ENCODE assay signal across 14 cellular contexts in the genomic region with DNA sequence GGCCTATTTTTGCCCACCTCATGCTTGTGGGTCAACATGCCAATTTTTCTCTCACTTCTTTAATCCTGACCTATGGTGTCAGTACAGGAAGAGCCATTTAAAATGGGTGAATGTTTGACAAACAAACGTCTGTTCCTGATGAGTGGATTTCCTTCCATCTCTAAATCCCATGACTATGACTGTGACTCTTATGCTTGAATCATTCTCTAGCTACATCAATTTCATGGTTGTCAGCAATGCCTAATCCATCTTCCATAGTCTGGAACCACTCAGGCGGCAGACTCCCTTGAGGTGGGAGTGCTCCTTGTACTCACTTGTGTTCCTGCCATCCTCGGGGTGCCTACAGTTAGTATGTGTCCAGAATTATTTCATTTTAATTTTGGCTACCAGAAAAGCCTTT.
DNase-seq lines count a peak whose midpoint lies in the region; ATAC-seq and TF ChIP-seq lines count a peak whose summit lies in the region.
"Had no signal": no experiment of that assay in that cellular context is flagged by ENCODE, and none has a peak within 500 bp of the region (broad histone marks: within the 10 kb centered on the region; RNA-seq: fewer than 3 reads in every experiment).

No MANE protein-coding gene starts in this region.

- no peak overlapping the region for H2AFZ ChIP-seq in IMR-90 (replicated peaks; ENCODE audit: low read length, poor library complexity)

- H3K9me3 ChIP-seq in IMR-90 (ENCODE audit: control insufficient read depth, insufficient read depth, low read length) = no peaks in the 10 kb centered on the region
- no peaks in the 10 kb centered on the region for H3K9me3 ChIP-seq in ovary
- H3K9me3 ChIP-seq: right lobe of liver had no signal

- no peak overlapping the region for H3K18ac ChIP-seq in IMR-90 (ENCODE audit: low read depth, low read length)

- H3K27me3 ChIP-seq in IMR-90 (ENCODE audit: control insufficient read depth, insufficient read depth, low read length) (no peaks in the 10 kb centered on the region; the same call in 1 of the 2 replicates), ovary (no peaks in the 10 kb centered on the region)
- H3K27me3 ChIP-seq: BLaER1 treated with 17β-estradiol and CSF1 and Interleukin-3, amounts not matched to agents 10 nM and 100 nM; right lobe of liver had no signal

- no peak for TF ChIP-seq CTCF in IMR-90 (conservative IDR thresholded peaks at IDR 0.05; ENCODE audit: low read depth, low read length)
- TF ChIP-seq CTCF in astrocyte of the spinal cord (IDR thresholded peaks at IDR 0.05; ENCODE audit: low read depth, low read length) = no peak
- TF ChIP-seq CTCF in ovary (IDR thresholded peaks at IDR 0.05) = no peak

- H3K4me1 ChIP-seq in IMR-90 (ENCODE audit: control insufficient read depth, insufficient read depth, low read length) = no peaks in the 10 kb centered on the region
- H3K4me1 ChIP-seq in ovary (ENCODE audit: insufficient read depth) = no peaks in the 10 kb centered on the region
- H3K4me1 ChIP-seq: right lobe of liver had no signal

- H4K91ac ChIP-seq in IMR-90 (ENCODE audit: insufficient read depth, low read depth, low read length) = no peak overlapping the region

- H3K36me3 ChIP-seq in IMR-90 (ENCODE audit: control insufficient read depth, insufficient read depth, low read length) (no peaks in the 10 kb centered on the region), ovary (no peaks in the 10 kb centered on the region)
- H3K36me3 ChIP-seq: BLaER1 treated with 17β-estradiol and CSF1 and Interleukin-3, amounts not matched to agents 10 nM and 100 nM; right lobe of liver had no signal

- H4K8ac ChIP-seq in IMR-90 (ENCODE audit: low read depth in 2 of 2, low read length in 2 of 2) = no peak overlapping the region

- no peak overlapping the region for H3K23ac ChIP-seq in IMR-90 (ENCODE audit: low read depth, low read length)

- no peak overlapping the region for H3K56ac ChIP-seq in IMR-90 (ENCODE audit: extremely low read depth, insufficient read depth, low read length)

- POLR2A ChIA-PET in IMR-90 (lab: Charles Lee; ENCODE audit: unreplicated experiment) = no interaction called here

- intact Hi-C loops in IMR-90 (cut with micrococcal nuclease) = no loop called here
- intact Hi-C loops in ovary (cut with DNase I) = no loop called here

- no TSS peak for BruUV-seq in IMR-90 (replicated peaks; lab: Mats Ljungman, UMichigan)

- no peak for TF ChIP-seq RAD21 in IMR-90 (IDR thresholded peaks at IDR 0.05; ENCODE audit: low read length)

- no peak overlapping the region for H3K9ac ChIP-seq in IMR-90 (ENCODE audit: low read depth, low read length)
- H3K9ac ChIP-seq: BLaER1 treated with 17β-estradiol and CSF1 and Interleukin-3, amounts not matched to agents 10 nM and 100 nM had no signal

- no peak for ATAC-seq in IMR-90 (ENCODE audit: low read depth)
- ATAC-seq: activated CD4-positive, CD25-positive, alpha-beta regulatory T cell treated with anti-CD3 and anti-CD28 coated beads, Interleukin-2, amount 50 U/mL, for 24 hours; naive thymus-derived CD8-positive, alpha-beta T cell; right lobe of liver had no signal

- TF ChIP-seq EP300 in ovary (IDR thresholded peaks at IDR 0.05) = no peak

- H3K4me3 ChIP-seq in IMR-90 (ENCODE audit: insufficient read depth, low read depth, low read length) (no peak overlapping the region), astrocyte of the spinal cord (ENCODE audit: low read depth, low read length) (no peak overlapping the region), ovary (no peak overlapping the region)
- H3K4me3 ChIP-seq: BLaER1 treated with 17β-estradiol and CSF1 and Interleukin-3, amounts not matched to agents 10 nM and 100 nM; right lobe of liver had no signal

- H3K4me2 ChIP-seq in IMR-90 (ENCODE audit: low read depth, low read length) = no peak overlapping the region

- dilution Hi-C loops in IMR-90 (cut with HindIII; ENCODE audit: low sequenced_read_pairs, unreplicated experiment) = no loop called here

- CTCF ChIA-PET in IMR-90 (lab: Yijun Ruan, JAX) = no interaction called here

- TF ChIP-seq POLR2A in IMR-90 (IDR thresholded peaks at IDR 0.05; ENCODE audit: low read depth, low read length) (no peak), ovary (IDR thresholded peaks at IDR 0.05) (no peak)

- H2AK9ac ChIP-seq in IMR-90 (replicated peaks; ENCODE audit: low read depth, low read length, poor library complexity) = no peak overlapping the region

- H2BK5ac ChIP-seq in IMR-90 (ENCODE audit: low read depth, low read length, poor library complexity, severe bottlenecking) = no peak overlapping the region

- no peak overlapping the region for H2BK120ac ChIP-seq in IMR-90 (ENCODE audit: low read depth, low read length)

- H2AK5ac ChIP-seq in IMR-90 (ENCODE audit: low read depth, low read length) = no peak overlapping the region

- no peaks in the 10 kb centered on the region for H3K9me1 ChIP-seq in IMR-90 (ENCODE audit: insufficient read depth, low read length)

- no peak overlapping the region for H2BK15ac ChIP-seq in IMR-90 (ENCODE audit: low read depth, low read length)

- DNase-seq in AG20443 (ENCODE audit: low spot score) = peak; percentile 8
- DNase-seq in IMR-90 = peak; percentile 39
- DNase-seq in astrocyte of the spinal cord (ENCODE audit: low read depth, low spot score) = peak; percentile 47
- peak; percentile 69 for DNase-seq in kidney glomerular epithelial cell (lab: John Stamatoyannopoulos, UW)
- no peak for DNase-seq in middle frontal gyrus (ENCODE audit: extremely low spot score, low spot score)
- DNase-seq in SKM-1 (lab: John Stamatoyannopoulos, UW; ENCODE audit: unreplicated experiment) = no peak
- DNase-seq in ovary = no peak
- DNase-seq in NCI-H2196 (lab: John Stamatoyannopoulos, UW; ENCODE audit: unreplicated experiment) = no peak
- DNase-seq: H9; naive thymus-derived CD8-positive, alpha-beta T cell; NCI-H2081 treated with DMSO at 0.1 percent for 48 hours; right lobe of liver had no signal

- H3K4ac ChIP-seq in IMR-90 (ENCODE audit: low read depth, low read length) = no peak overlapping the region

- H3K27ac ChIP-seq in IMR-90 (ENCODE audit: insufficient read depth, low read length) (no peak overlapping the region), ovary (no peak overlapping the region)
- H3K27ac ChIP-seq: BLaER1 treated with 17β-estradiol and CSF1 and Interleukin-3, amounts not matched to agents 10 nM and 100 nM; right lobe of liver had no signal

- WGBS in IMR-90 (ENCODE audit: extremely low coverage in 2 of 2, insufficient read length in 1 of 2), 2 experiments = no CpG with 5 or more reads among the region's 3 CpGs
- WGBS in ovary, 3 donors = 57 to 63% (median 61%) methylated on average over 3 of the region's 3 CpGs

- H4K20me1 ChIP-seq in IMR-90 (ENCODE audit: insufficient read depth, low read length) = no peaks in the 10 kb centered on the region
- H4K20me1 ChIP-seq: BLaER1 treated with 17β-estradiol and CSF1 and Interleukin-3, amounts not matched to agents 10 nM and 100 nM had no signal

- H3K14ac ChIP-seq in IMR-90 (replicated peaks; ENCODE audit: low read depth, low read length) = no peak overlapping the region

- H4K5ac ChIP-seq in IMR-90 (ENCODE audit: low read depth, low read length) = no peak overlapping the region

- no peaks in the 10 kb centered on the region for H3K79me1 ChIP-seq in IMR-90 (ENCODE audit: low read depth in 1 of 2, low read length in 2 of 2)

- in situ Hi-C loops in IMR-90 (cut with MboI; ENCODE audit: low sequenced_read_pairs) = no loop called here
- in situ Hi-C loops in astrocyte of the spinal cord (cut with HindIII; ENCODE audit: low sequenced_read_pairs) = no loop called here

- no peak overlapping the region for H2BK20ac ChIP-seq in IMR-90 (ENCODE audit: low read depth, low read length)

TF ChIP-seq in IMR-90, 13 proteins besides CTCF, POLR2A, EP300 and RAD21:
- TF ChIP-seq SMC3 (IDR thresholded peaks at IDR 0.05; ENCODE audit: low read depth, low read length) = no peak
- TF ChIP-seq MAZ (IDR thresholded peaks at IDR 0.05; ENCODE audit: borderline replicate concordance, low read depth, low read length) = no peak
- TF ChIP-seq, protein P1, sequence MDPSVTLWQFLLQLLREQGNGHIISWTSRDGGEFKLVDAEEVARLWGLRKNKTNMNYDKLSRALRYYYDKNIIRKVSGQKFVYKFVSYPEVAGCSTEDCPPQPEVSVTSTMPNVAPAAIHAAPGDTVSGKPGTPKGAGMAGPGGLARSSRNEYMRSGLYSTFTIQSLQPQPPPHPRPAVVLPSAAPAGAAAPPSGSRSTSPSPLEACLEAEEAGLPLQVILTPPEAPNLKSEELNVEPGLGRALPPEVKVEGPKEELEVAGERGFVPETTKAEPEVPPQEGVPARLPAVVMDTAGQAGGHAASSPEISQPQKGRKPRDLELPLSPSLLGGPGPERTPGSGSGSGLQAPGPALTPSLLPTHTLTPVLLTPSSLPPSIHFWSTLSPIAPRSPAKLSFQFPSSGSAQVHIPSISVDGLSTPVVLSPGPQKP (IDR thresholded peaks at IDR 0.05; ENCODE audit: borderline replicate concordance, low read depth, low read length) = no peak

Comparison
In these comparisons a context has a peak if more than half of its experiments do, and no peak if none do; other contexts are left out.
1. DNase-seq: peak in AG20443 (single experiment), IMR-90 (single experiment), astrocyte of the spinal cord (single experiment) and kidney glomerular epithelial cell (single experiment); none in middle frontal gyrus (single experiment), SKM-1 (single experiment), ovary (0 of 5) and NCI-H2196 (single experiment).